ENCODE assay signal across 10 cellular contexts in genomic region chr11:82631722-82632630, GRCh38.
DNase-seq lines count a peak whose midpoint lies in the region; ATAC-seq and TF ChIP-seq lines count a peak whose summit lies in the region.
"Had no signal": no experiment of that assay in that cellular context is flagged by ENCODE, and none has a peak within 500 bp of the region (broad histone marks: within the 10 kb centered on the region; RNA-seq: fewer than 3 reads in every experiment).

No MANE protein-coding gene starts in this region.

- no peaks in the 10 kb centered on the region for H3K36me3 Mint-ChIP-seq in activated naive CD8-positive, alpha-beta T cell treated with anti-CD3 and anti-CD28 coated beads for 36 hours
- H3K36me3 Mint-ChIP-seq in activated naive CD8-positive, alpha-beta T cell treated with anti-CD3 and anti-CD28 coated beads, Interleukin-2, amount 50 U/mL, for 24 hours (ENCODE audit: low read depth), result no peaks in the 10 kb centered on the region
- H3K36me3 Mint-ChIP-seq in nephron progenitor cell (ENCODE audit: low read depth), result no peaks in the 10 kb centered on the region
- H3K36me3 Mint-ChIP-seq: type B pancreatic cell had no signal

- no peak overlapping the region for H3K4me3 Mint-ChIP-seq in activated naive CD8-positive, alpha-beta T cell treated with anti-CD3 and anti-CD28 coated beads for 36 hours
- H3K4me3 Mint-ChIP-seq in activated naive CD8-positive, alpha-beta T cell treated with anti-CD3 and anti-CD28 coated beads, Interleukin-2, amount 50 U/mL, for 24 hours, result no peak overlapping the region
- H3K4me3 Mint-ChIP-seq in nephron progenitor cell, result no peak overlapping the region
- H3K4me3 Mint-ChIP-seq: type B pancreatic cell had no signal

- ATAC-seq in activated naive CD8-positive, alpha-beta T cell treated with anti-CD3 and anti-CD28 coated beads, Interleukin-2, amount 50 U/mL, for 24 hours, result no peak
- peak; percentile 92 for ATAC-seq in HG02870 (IDR thresholded peaks at IDR 0.05; ENCODE audit: unreplicated experiment)

- H3K27me3 Mint-ChIP-seq in activated naive CD8-positive, alpha-beta T cell treated with anti-CD3 and anti-CD28 coated beads for 36 hours, result peaks cover 6% of the 10 kb centered on the region
- H3K27me3 Mint-ChIP-seq in activated naive CD8-positive, alpha-beta T cell treated with anti-CD3 and anti-CD28 coated beads, Interleukin-2, amount 50 U/mL, for 24 hours, result no peaks in the 10 kb centered on the region
- H3K27me3 Mint-ChIP-seq in nephron progenitor cell (ENCODE audit: low read depth, poor library complexity), result peaks cover 5% of the 10 kb centered on the region

- TF ChIP-seq CTCF in nephron progenitor cell (IDR thresholded peaks at IDR 0.05), result no peak

- no peaks in the 10 kb centered on the region for H3K9me3 Mint-ChIP-seq in activated naive CD8-positive, alpha-beta T cell treated with anti-CD3 and anti-CD28 coated beads for 36 hours
- H3K9me3 Mint-ChIP-seq in activated naive CD8-positive, alpha-beta T cell treated with anti-CD3 and anti-CD28 coated beads, Interleukin-2, amount 50 U/mL, for 24 hours, result peaks cover 11% of the 10 kb centered on the region
- peaks cover 26% of the 10 kb centered on the region for H3K9me3 Mint-ChIP-seq in nephron progenitor cell

- DNase-seq in activated naive CD8-positive, alpha-beta T cell treated with anti-CD3 and anti-CD28 coated beads for 36 hours, result peak; percentile 4
- DNase-seq in activated naive CD8-positive, alpha-beta T cell treated with anti-CD3 and anti-CD28 coated beads, Interleukin-2, amount 50 U/mL, for 24 hours, result no peak
- peak; percentile 8 for DNase-seq in NCI-H69 (lab: John Stamatoyannopoulos, UW)
- DNase-seq in putamen (ENCODE audit: low spot score), result no peak
- DNase-seq in activated CD8-positive, alpha-beta memory T cell treated with anti-CD3 and anti-CD28 coated beads, Interleukin-2, amount 50 U/mL, for 48 hours, result no peak
- no peak for DNase-seq in NCI-H2081 (lab: John Stamatoyannopoulos, UW)
- DNase-seq in nephron progenitor cell, result no peak
- DNase-seq: ACHN had no signal

- peaks cover 2% of the 10 kb centered on the region for H3K4me1 Mint-ChIP-seq in activated naive CD8-positive, alpha-beta T cell treated with anti-CD3 and anti-CD28 coated beads for 36 hours
- H3K4me1 Mint-ChIP-seq in activated naive CD8-positive, alpha-beta T cell treated with anti-CD3 and anti-CD28 coated beads, Interleukin-2, amount 50 U/mL, for 24 hours, result no peaks in the 10 kb centered on the region
- H3K4me1 Mint-ChIP-seq in nephron progenitor cell, result peaks cover 8% of the 10 kb centered on the region

- H3K27ac Mint-ChIP-seq in activated naive CD8-positive, alpha-beta T cell treated with anti-CD3 and anti-CD28 coated beads for 36 hours, result peak overlapping the region; percentile 82
- H3K27ac Mint-ChIP-seq in activated naive CD8-positive, alpha-beta T cell treated with anti-CD3 and anti-CD28 coated beads, Interleukin-2, amount 50 U/mL, for 24 hours, result no peak overlapping the region
- H3K27ac Mint-ChIP-seq in nephron progenitor cell, result no peak overlapping the region
- H3K27ac Mint-ChIP-seq: type B pancreatic cell had no signal

Comparison
In these comparisons a context has a peak if more than half of its experiments do, and no peak if none do; other contexts are left out.
1. DNase-seq: peak in activated naive CD8-positive, alpha-beta T cell treated with anti-CD3 and anti-CD28 coated beads for 36 hours (single experiment) and NCI-H69 (single experiment); none in activated naive CD8-positive, alpha-beta T cell treated with anti-CD3 and anti-CD28 coated beads, Interleukin-2, amount 50 U/mL, for 24 hours (single experiment), putamen (single experiment), activated CD8-positive, alpha-beta memory T cell treated with anti-CD3 and anti-CD28 coated beads, Interleukin-2, amount 50 U/mL, for 48 hours (single experiment), NCI-H2081 (0 of 2) and nephron progenitor cell (single experiment).